Comparison of ENCODE assay signal across 11 cellular contexts in genomic region chr18:47758000-47758399, GRCh38.
A peak's percentile ranks its signal among the peaks of the same experiment; 100 is the strongest.
DNase-seq lines count a peak whose midpoint lies in the region; ATAC-seq, FAIRE-seq and TF ChIP-seq lines count a peak whose summit lies in the region.
"Had no signal": no experiment of that assay in that cellular context is flagged by ENCODE, and none has a peak within 500 bp of the region (broad histone marks: within the 10 kb centered on the region; RNA-seq: fewer than 3 reads in every experiment).

No MANE protein-coding gene starts in this region.

- ATAC-seq in GM12878, result 0 out of 3 replicates have a peak, but pooled peaks have one; percentile 38
- ATAC-seq: stimulated activated memory B cell treated with anti-CD40 and anti-IgM and Interleukin-4, amounts not matched to agents 10 μg/mL and 1 μg/mL and 100 μg/mL, for 72 hours had no signal

- no peaks in the 10 kb centered on the region for H3K36me3 Mint-ChIP-seq in neural progenitor cell

- H3K4me2 ChIP-seq in Karpas-422 (ENCODE audit: low read depth, low read length, poor library complexity, severe bottlenecking) (no peak overlapping the region), GM12878 (ENCODE audit: control insufficient read depth, insufficient read depth) (no peak overlapping the region), neural progenitor cell (no peak overlapping the region)

- BruUV-seq in GM12878 (replicated peaks; lab: Mats Ljungman, UMichigan), result no TSS peak

- WGBS in GM12878 (ENCODE audit: insufficient coverage, insufficient replicate concordance, low lambda C conversion rate, missing lambda C conversion rate), result 17% methylated on average over 2 of the region's 2 CpGs

- no peak for TF ChIP-seq POLR2A in GM12878 (IDR thresholded peaks at IDR 0.05; ENCODE audit: low read depth, low read length)

- in situ Hi-C loops in GM12878 (cut with MboI), result no loop called here

- SMC1A ChIA-PET in GM12878 (lab: Charles Lee; ENCODE audit: uncharacterized antibody, unreplicated experiment), result no interaction called here

- H3K9me3 ChIP-seq in Karpas-422 (ENCODE audit: low read length) (no peaks in the 10 kb centered on the region), GM12878 (replicated peaks; ENCODE audit: control insufficient read depth, insufficient read depth, low read length) (no peaks in the 10 kb centered on the region; the same call in 1 of the 3 replicates), neural progenitor cell (ENCODE audit: low read depth) (no peaks in the 10 kb centered on the region), kidney (ENCODE audit: control insufficient read depth in 1 of 2, low read length in 2 of 2) (no peaks in the 10 kb centered on the region)

- peak in 2 of 3 experiments; percentile 16 to 25; a peak in 3 of 6 replicates for TF ChIP-seq CTCF in GM12878 (IDR thresholded peaks at IDR 0.05 in 2 of 3, conservative IDR thresholded peaks at IDR 0.05 in 1 of 3; ENCODE audit: control insufficient read depth in 2 of 3, extremely low read depth in 1 of 3, insufficient read depth in 1 of 3, low read depth in 3 of 3, low read length in 3 of 3)
- peak; percentile 50 for TF ChIP-seq CTCF in neural progenitor cell (IDR thresholded peaks at IDR 0.05)
- no peak for TF ChIP-seq CTCF in kidney (IDR thresholded peaks at IDR 0.05; ENCODE audit: borderline replicate concordance, extremely low read depth, insufficient read depth)

- H3K4me3 ChIP-seq in Karpas-422 (ENCODE audit: low read length), result no peak overlapping the region
- no peak overlapping the region for H3K4me3 ChIP-seq in GM12878
- no peak overlapping the region for H3K4me3 ChIP-seq in neural progenitor cell
- no peak overlapping the region for H3K4me3 ChIP-seq in kidney (ENCODE audit: low read length in 2 of 2)

- peaks cover 13% of the 10 kb centered on the region for H3K9me3 Mint-ChIP-seq in neural progenitor cell

- no peaks in the 10 kb centered on the region for H3K4me1 ChIP-seq in Karpas-422 (ENCODE audit: low read length)
- no peaks in the 10 kb centered on the region for H3K4me1 ChIP-seq in GM12878 (ENCODE audit: control insufficient read depth, insufficient read depth, low read length)
- H3K4me1 ChIP-seq in neural progenitor cell, result no peaks in the 10 kb centered on the region
- no peaks in the 10 kb centered on the region for H3K4me1 ChIP-seq in kidney (ENCODE audit: control insufficient read depth in 1 of 2, insufficient read depth in 1 of 2, low read depth in 1 of 2, low read length in 2 of 2)

- H3K4me1 Mint-ChIP-seq in neural progenitor cell, result no peaks in the 10 kb centered on the region
- H3K4me1 Mint-ChIP-seq: activated naive CD4-positive, alpha-beta T cell treated with anti-CD3 and anti-CD28 coated beads, Interleukin-2, amount 50 U/mL, for 24 hours had no signal

- no peaks in the 10 kb centered on the region for H3F3A ChIP-seq in neural progenitor cell (ENCODE audit: low read depth)

- no peak for TF ChIP-seq RAD21 in GM12878 (IDR thresholded peaks at IDR 0.05; ENCODE audit: insufficient read depth, low read depth, low read length)

- no peaks in the 10 kb centered on the region for H3K79me2 ChIP-seq in Karpas-422 (ENCODE audit: low read length)
- H3K79me2 ChIP-seq in GM12878 (ENCODE audit: control insufficient read depth, insufficient read depth, low read length), result no peaks in the 10 kb centered on the region
- no peaks in the 10 kb centered on the region for H3K79me2 ChIP-seq in neural progenitor cell (ENCODE audit: low read depth)

- no peak for TF ChIP-seq EP300 in GM12878 (IDR thresholded peaks at IDR 0.05; ENCODE audit: borderline replicate concordance in 1 of 2, control insufficient read depth in 1 of 2, low read depth in 2 of 2, low read length in 2 of 2)

- H3K27me3 ChIP-seq in Karpas-422 (ENCODE audit: low read length), result no peaks in the 10 kb centered on the region
- H3K27me3 ChIP-seq in GM12878 (replicated peaks in 1 of 2; ENCODE audit: control insufficient read depth in 2 of 2, insufficient read depth in 2 of 2, low read length in 1 of 2), result no peaks in the 10 kb centered on the region; a peak in 1 of 4 replicates
- H3K27me3 ChIP-seq in neural progenitor cell, result no peaks in the 10 kb centered on the region

- peaks cover 12% of the 10 kb centered on the region for H3K27me3 Mint-ChIP-seq in neural progenitor cell (ENCODE audit: insufficient read depth, low read depth)

- H3K9ac ChIP-seq in Karpas-422 (ENCODE audit: low read length) (no peak overlapping the region), GM12878 (ENCODE audit: control insufficient read depth, insufficient read depth, low read length) (no peak overlapping the region), neural progenitor cell (no peak overlapping the region), kidney (ENCODE audit: low read length in 2 of 2) (no peak overlapping the region)

- H3K27ac ChIP-seq in Karpas-422 (ENCODE audit: low read length), result no peak overlapping the region
- no peak overlapping the region for H3K27ac ChIP-seq in GM12878 (ENCODE audit: control insufficient read depth, insufficient read depth)
- H3K27ac ChIP-seq in neural progenitor cell, result no peak overlapping the region
- H3K27ac ChIP-seq in kidney (ENCODE audit: low read depth in 2 of 2, low read length in 2 of 2), result no peak overlapping the region

- POLR2A ChIA-PET in GM12878 (lab: Charles Lee), result no interaction called here

- CTCF ChIA-PET in GM12878 (lab: Yijun Ruan, JAX), result interaction anchor here (2.3 kb wide), 1 partner anchor 161 kb away, joined by 8 read pairs; no protein-coding TSS in a partner anchor

- H3K36me3 ChIP-seq in Karpas-422 (ENCODE audit: insufficient read depth, low read length) (no peaks in the 10 kb centered on the region), GM12878 (ENCODE audit: control insufficient read depth in 2 of 2, insufficient read depth in 2 of 2, low read length in 1 of 2) (no peaks in the 10 kb centered on the region), neural progenitor cell (no peaks in the 10 kb centered on the region), kidney (ENCODE audit: control insufficient read depth in 1 of 2, insufficient read depth in 2 of 2, low read length in 2 of 2) (no peaks in the 10 kb centered on the region)

- DNase-seq in NCI-H82 (lab: John Stamatoyannopoulos, UW) (peak; percentile 27), NCI-H82 treated with DMSO at 0.1 percent for 48 hours (lab: John Stamatoyannopoulos, UW; ENCODE audit: unreplicated experiment) (no peak), Karpas-422 (peak; percentile 77), GM12878 (ENCODE audit: low read depth, low spot score) (no peak), neural progenitor cell (ENCODE audit: low spot score) (peak; percentile 22), kidney (no peak), SK-N-DZ (ENCODE audit: low spot score) (no peak)
- DNase-seq in activated CD4-positive, alpha-beta T cell treated with anti-CD3 and anti-CD28 coated beads, Interleukin-2, amount 50 U/mL, for 1 hour, result no peak
- DNase-seq: NCI-H2171 treated with DMSO at 0.1 percent for 48 hours had no signal

- no peak for FAIRE-seq in GM12878 (lab: Jason Lieb, UNC)
- FAIRE-seq in kidney (lab: Jason Lieb, UNC), result no peak

- H2AFZ ChIP-seq in Karpas-422 (ENCODE audit: low read length), result no peak overlapping the region
- no peak overlapping the region for H2AFZ ChIP-seq in GM12878 (ENCODE audit: control insufficient read depth, low read depth, low read length)
- no peak overlapping the region for H2AFZ ChIP-seq in neural progenitor cell (replicated peaks)

- RAD21 ChIA-PET in GM12878 (lab: Charles Lee; ENCODE audit: unreplicated experiment), result no interaction called here

- H3K4me3 Mint-ChIP-seq in neural progenitor cell, result no peak overlapping the region
- H3K4me3 Mint-ChIP-seq: activated naive CD4-positive, alpha-beta T cell treated with anti-CD3 and anti-CD28 coated beads, Interleukin-2, amount 50 U/mL, for 24 hours; stimulated activated memory B cell treated with anti-CD40 and anti-IgM and Interleukin-4, amounts not matched to agents 10 μg/mL and 1 μg/mL and 100 μg/mL, for 72 hours had no signal

- H4K20me1 ChIP-seq in Karpas-422 (ENCODE audit: insufficient read depth, low read depth, low read length) (no peaks in the 10 kb centered on the region), GM12878 (ENCODE audit: control insufficient read depth, insufficient read depth) (no peaks in the 10 kb centered on the region), neural progenitor cell (ENCODE audit: low read depth) (no peaks in the 10 kb centered on the region)

- intact Hi-C loops in GM12878 (cut with micrococcal nuclease; ENCODE audit: unreplicated experiment), result loop anchor here (2.0 kb wide), 1 partner anchor 657 kb away; no protein-coding TSS in a partner anchor
- intact Hi-C loops in kidney (cut with DNase I), result no loop called here

- no peaks in the 10 kb centered on the region for H3K9me2 ChIP-seq in Karpas-422 (replicated peaks; ENCODE audit: insufficient read depth, low read length)

- H3K27ac Mint-ChIP-seq in neural progenitor cell, result no peak overlapping the region
- H3K27ac Mint-ChIP-seq: activated naive CD4-positive, alpha-beta T cell treated with anti-CD3 and anti-CD28 coated beads, Interleukin-2, amount 50 U/mL, for 24 hours; stimulated activated memory B cell treated with anti-CD40 and anti-IgM and Interleukin-4, amounts not matched to agents 10 μg/mL and 1 μg/mL and 100 μg/mL, for 72 hours had no signal

TF ChIP-seq in GM12878, 131 proteins besides CTCF, POLR2A, EP300 and RAD21:
- TF ChIP-seq POLR2AphosphoS5 (IDR thresholded peaks at IDR 0.05; ENCODE audit: low read length), result no peak
- no peak for TF ChIP-seq BHLHE40 (IDR thresholded peaks at IDR 0.05; ENCODE audit: borderline replicate concordance in 1 of 2, low read depth in 2 of 2, low read length in 1 of 2)
TF ChIP-seq in GM12878: peak in this region for 0.

Comparison
In these comparisons a context has a peak if more than half of its experiments do, and no peak if none do; other contexts are left out.
1. DNase-seq: peak in NCI-H82 (single experiment), Karpas-422 (single experiment) and neural progenitor cell (single experiment); none in NCI-H82 treated with DMSO at 0.1 percent for 48 hours (single experiment), GM12878 (single experiment), kidney (single experiment), SK-N-DZ (single experiment) and activated CD4-positive, alpha-beta T cell treated with anti-CD3 and anti-CD28 coated beads, Interleukin-2, amount 50 U/mL, for 1 hour (single experiment).